Comparison of ENCODE assay signal across 8 cellular contexts in genomic region chr11:94544582-94544831, GRCh38. TPM values are rescaled to one million over a fixed set of nuclear protein-coding genes. Genes with fewer than 3 reads are reported as not detected.
A peak's percentile ranks its signal among the peaks of the same experiment; 100 is the strongest.
DNase-seq lines count a peak whose midpoint lies in the region; ATAC-seq and TF ChIP-seq lines count a peak whose summit lies in the region.

No MANE protein-coding gene starts in this region.

- peaks cover 7 to 14% of the 10 kb centered on the region in 2 donors for H3K4me1 ChIP-seq in ascending aorta
- H3K4me1 ChIP-seq in lower lobe of right lung = peaks cover 39% of the 10 kb centered on the region
- peaks cover 37% of the 10 kb centered on the region for H3K4me1 ChIP-seq in upper lobe of right lung

- H3K4me3 ChIP-seq in ascending aorta (peak overlapping the region; percentile 81 to 93), lower lobe of right lung (peak overlapping the region; percentile 73), upper lobe of right lung (peak overlapping the region; percentile 75)

- intact Hi-C loops in ascending aorta (cut with DNase I) (loop anchor here (10.0 kb wide), 2 partner anchors 220 to 1240 kb away; partner anchors contain the start of genes AMOTL1 and FAM76B), lower lobe of right lung (cut with DNase I) (no loop called here), upper lobe of right lung (cut with DNase I) (no loop called here)

- H3K9me3 ChIP-seq in ascending aorta (no peaks in the 10 kb centered on the region), lower lobe of right lung (no peaks in the 10 kb centered on the region), upper lobe of right lung (no peaks in the 10 kb centered on the region)

- no peaks in the 10 kb centered on the region for H3K27me3 ChIP-seq in ascending aorta
- no peaks in the 10 kb centered on the region for H3K27me3 ChIP-seq in lower lobe of right lung (ENCODE audit: low read depth)
- no peaks in the 10 kb centered on the region for H3K27me3 ChIP-seq in upper lobe of right lung

- DNase-seq in ascending aorta (ENCODE audit: low spot score in 2 of 2) (no peak), lower lobe of right lung (peak; percentile 60), upper lobe of right lung (no peak), AG08395 (ENCODE audit: low spot score) (no peak)
- DNase-seq in activated CD8-positive, alpha-beta memory T cell treated with anti-CD3 and anti-CD28 coated beads, Interleukin-2, amount 50 U/mL, for 4 hours = no peak

- H3K36me3 ChIP-seq in ascending aorta = peaks cover 0 to 6% of the 10 kb centered on the region in 2 donors
- H3K36me3 ChIP-seq in lower lobe of right lung = no peaks in the 10 kb centered on the region
- no peaks in the 10 kb centered on the region for H3K36me3 ChIP-seq in upper lobe of right lung

- TF ChIP-seq CTCF in ascending aorta (IDR thresholded peaks at IDR 0.05) = no peak
- TF ChIP-seq CTCF in lower lobe of right lung (IDR thresholded peaks at IDR 0.05) = no peak
- TF ChIP-seq CTCF in upper lobe of right lung (IDR thresholded peaks at IDR 0.05) = no peak

- ATAC-seq in GM18499 (IDR thresholded peaks at IDR 0.05; ENCODE audit: insufficient read depth, unreplicated experiment) (peak; percentile 14), HG03064 (IDR thresholded peaks at IDR 0.05; ENCODE audit: low read depth, unreplicated experiment) (peak; percentile 2), lower lobe of right lung (peak in 1 of 2 donors; percentile 2), upper lobe of right lung (peak; percentile 2), GM18867 (IDR thresholded peaks at IDR 0.05; ENCODE audit: unreplicated experiment) (no peak)

- peak overlapping the region; percentile 97 to 100 for H3K27ac ChIP-seq in ascending aorta
- H3K27ac ChIP-seq in lower lobe of right lung = peak overlapping the region; percentile 100
- peak overlapping the region; percentile 99 for H3K27ac ChIP-seq in upper lobe of right lung

RNA-seq across cellular contexts. Expression of gene FUT4, which starts 0.8 kb away (rescaled TPM):
- total RNA-seq in ascending aorta (3.2 TPM), lower lobe of right lung (7.1 TPM), upper lobe of right lung (6.0 TPM)

RNA-seq across cellular contexts. Expression of gene PIWIL4, which starts 22.7 kb away (rescaled TPM):
- total RNA-seq in ascending aorta (4.5 TPM), lower lobe of right lung (1.9 TPM), upper lobe of right lung (2.9 TPM)

RNA-seq across cellular contexts. Expression of gene C11orf97, which starts 32.2 kb away (rescaled TPM):
- total RNA-seq in ascending aorta (not detected), lower lobe of right lung (2.5 TPM), upper lobe of right lung (not detected)

RNA-seq across cellular contexts. Expression of gene ANKRD49, which starts 50.7 kb away (rescaled TPM):
- 7.0 TPM for total RNA-seq in ascending aorta
- total RNA-seq in lower lobe of right lung = 14.7 TPM
- total RNA-seq in upper lobe of right lung = 16.6 TPM

RNA-seq across cellular contexts. Expression of gene MRE11, which starts 50.9 kb away (rescaled TPM):
- total RNA-seq in ascending aorta (3.3 TPM), lower lobe of right lung (17.6 TPM), upper lobe of right lung (17.4 TPM)
